ENCODE assay signal across 1 cellular context in the genomic region with DNA sequence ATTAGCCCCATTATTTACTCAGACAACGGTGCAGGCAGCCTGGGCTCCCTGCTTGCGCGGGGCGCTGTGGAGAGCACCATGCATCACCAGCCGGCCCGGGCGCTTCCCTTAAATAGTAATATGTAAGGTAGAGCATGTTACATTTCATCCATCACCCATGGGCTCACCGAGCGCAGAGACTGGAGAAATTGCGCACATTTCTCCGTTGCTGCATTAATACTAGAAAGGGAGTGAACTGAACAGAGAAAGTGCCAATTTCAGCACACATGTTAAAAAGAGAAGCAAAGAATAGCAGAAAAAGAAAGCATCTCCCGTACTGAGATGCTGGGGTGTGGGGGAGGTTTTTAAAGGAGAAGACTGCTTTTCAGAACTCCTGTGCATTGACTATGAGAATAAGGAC.
TF ChIP-seq lines count a peak whose summit lies in the region.

No MANE protein-coding gene starts in this region.

TF ChIP-seq in WTC11, 78 proteins besides CTCF, POLR2A, EP300 and RAD21 (continued from another document):
- TF ChIP-seq, protein P1, sequence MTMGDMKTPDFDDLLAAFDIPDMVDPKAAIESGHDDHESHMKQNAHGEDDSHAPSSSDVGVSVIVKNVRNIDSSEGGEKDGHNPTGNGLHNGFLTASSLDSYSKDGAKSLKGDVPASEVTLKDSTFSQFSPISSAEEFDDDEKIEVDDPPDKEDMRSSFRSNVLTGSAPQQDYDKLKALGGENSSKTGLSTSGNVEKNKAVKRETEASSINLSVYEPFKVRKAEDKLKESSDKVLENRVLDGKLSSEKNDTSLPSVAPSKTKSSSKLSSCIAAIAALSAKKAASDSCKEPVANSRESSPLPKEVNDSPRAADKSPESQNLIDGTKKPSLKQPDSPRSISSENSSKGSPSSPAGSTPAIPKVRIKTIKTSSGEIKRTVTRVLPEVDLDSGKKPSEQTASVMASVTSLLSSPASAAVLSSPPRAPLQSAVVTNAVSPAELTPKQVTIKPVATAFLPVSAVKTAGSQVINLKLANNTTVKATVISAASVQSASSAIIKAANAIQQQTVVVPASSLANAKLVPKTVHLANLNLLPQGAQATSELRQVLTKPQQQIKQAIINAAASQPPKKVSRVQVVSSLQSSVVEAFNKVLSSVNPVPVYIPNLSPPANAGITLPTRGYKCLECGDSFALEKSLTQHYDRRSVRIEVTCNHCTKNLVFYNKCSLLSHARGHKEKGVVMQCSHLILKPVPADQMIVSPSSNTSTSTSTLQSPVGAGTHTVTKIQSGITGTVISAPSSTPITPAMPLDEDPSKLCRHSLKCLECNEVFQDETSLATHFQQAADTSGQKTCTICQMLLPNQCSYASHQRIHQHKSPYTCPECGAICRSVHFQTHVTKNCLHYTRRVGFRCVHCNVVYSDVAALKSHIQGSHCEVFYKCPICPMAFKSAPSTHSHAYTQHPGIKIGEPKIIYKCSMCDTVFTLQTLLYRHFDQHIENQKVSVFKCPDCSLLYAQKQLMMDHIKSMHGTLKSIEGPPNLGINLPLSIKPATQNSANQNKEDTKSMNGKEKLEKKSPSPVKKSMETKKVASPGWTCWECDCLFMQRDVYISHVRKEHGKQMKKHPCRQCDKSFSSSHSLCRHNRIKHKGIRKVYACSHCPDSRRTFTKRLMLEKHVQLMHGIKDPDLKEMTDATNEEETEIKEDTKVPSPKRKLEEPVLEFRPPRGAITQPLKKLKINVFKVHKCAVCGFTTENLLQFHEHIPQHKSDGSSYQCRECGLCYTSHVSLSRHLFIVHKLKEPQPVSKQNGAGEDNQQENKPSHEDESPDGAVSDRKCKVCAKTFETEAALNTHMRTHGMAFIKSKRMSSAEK (CRISPR knock-in tag; IDR thresholded peaks at IDR 0.05; ENCODE audit: borderline replicate concordance), result no peak
- TF ChIP-seq E2F4 (CRISPR knock-in tag; IDR thresholded peaks at IDR 0.05; ENCODE audit: borderline replicate concordance, low read depth), result no peak
- TF ChIP-seq, protein P2, sequence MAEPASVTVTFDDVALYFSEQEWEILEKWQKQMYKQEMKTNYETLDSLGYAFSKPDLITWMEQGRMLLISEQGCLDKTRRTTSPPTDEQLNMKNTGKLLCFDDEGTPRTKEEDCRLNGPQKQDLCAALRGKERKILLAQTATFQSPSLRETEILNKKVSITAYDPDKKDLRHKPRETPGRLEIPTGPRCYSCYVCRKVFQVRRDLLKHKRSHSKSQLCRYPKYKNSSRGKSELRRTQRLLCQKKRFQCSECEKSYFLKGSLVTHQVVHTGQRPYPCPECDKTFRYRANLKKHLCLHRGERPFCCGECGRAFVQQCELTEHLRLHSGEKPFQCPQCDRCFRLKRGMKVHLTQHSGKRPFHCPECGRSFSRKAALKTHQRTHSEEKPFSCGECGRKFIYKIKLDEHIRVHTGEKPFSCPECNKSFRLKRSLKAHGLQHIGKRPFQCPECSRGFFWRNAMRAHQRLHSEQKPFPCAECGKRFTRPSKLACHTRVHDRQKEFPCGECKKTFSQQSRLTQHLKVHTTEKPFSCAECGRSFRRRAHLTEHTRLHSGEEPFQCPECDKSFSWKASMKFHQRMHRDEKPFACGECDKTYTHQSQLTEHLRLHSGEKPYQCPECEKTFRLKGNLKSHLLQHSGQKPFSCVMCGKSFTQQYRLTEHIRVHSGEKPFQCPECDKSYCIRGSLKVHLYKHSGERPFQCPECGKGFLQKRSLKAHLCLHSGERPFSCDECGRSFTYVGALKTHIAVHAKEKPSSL (CRISPR knock-in tag; conservative IDR thresholded peaks at IDR 0.05), result no peak
- no peak for TF ChIP-seq OVOL2 (CRISPR knock-in tag; IDR thresholded peaks at IDR 0.05; ENCODE audit: borderline replicate concordance)
- TF ChIP-seq ATF1 (CRISPR knock-in tag; IDR thresholded peaks at IDR 0.05), result no peak
